ENCODE assay signal across 26 cellular contexts in the genomic region with DNA sequence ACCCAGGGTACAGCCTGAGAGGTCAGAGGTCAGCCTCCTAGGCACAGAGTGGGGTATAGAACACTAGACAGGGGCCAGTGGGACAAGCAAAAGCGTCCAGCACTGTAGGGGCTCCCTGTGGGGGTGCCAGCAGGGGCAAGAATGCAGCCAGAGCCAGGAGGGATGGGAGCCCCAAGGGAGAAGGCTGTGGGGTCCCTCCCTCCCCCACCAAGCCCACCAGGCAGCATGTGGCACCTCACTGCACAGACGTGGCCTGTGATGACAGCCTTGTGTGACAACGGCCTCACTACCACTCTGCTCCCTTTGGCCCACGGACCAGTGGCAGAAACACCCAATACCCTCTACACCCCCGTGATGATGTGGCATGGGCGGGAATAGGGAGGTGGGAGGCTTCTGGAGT.
"Had no signal": no experiment of that assay in that cellular context is flagged by ENCODE, and none has a peak within 500 bp of the region (broad histone marks: within the 10 kb centered on the region; RNA-seq: fewer than 3 reads in every experiment).

No MANE protein-coding gene starts in this region.

- H3K27me3 ChIP-seq: heart left ventricle, neural progenitor cell, pancreas, right atrium auricular region, right lobe of liver, tibial nerve, upper lobe of left lung had no signal

- H3K4me2 ChIP-seq: neural progenitor cell, smooth muscle cell had no signal

- H2AFZ ChIP-seq: neural progenitor cell had no signal

- H3K27ac ChIP-seq: heart left ventricle, left ventricle myocardium inferior, neural progenitor cell, pancreas, psoas muscle, right atrium auricular region, right lobe of liver, tibial nerve, upper lobe of left lung had no signal

- H3K4me3 ChIP-seq: heart left ventricle, left ventricle myocardium inferior, lung, neural progenitor cell, pancreas, psoas muscle, right atrium auricular region, right lobe of liver, smooth muscle cell, tibial nerve, upper lobe of left lung had no signal

- H3K4me1 ChIP-seq: neural progenitor cell had no signal

- H3K36me3 ChIP-seq: neural progenitor cell, pancreas had no signal

- DNase-seq: heart left ventricle; hypothalamus; immature natural killer cell; kidney; left colon; left ventricle myocardium inferior; mesendoderm; naive B cell; natural killer cell; nephron progenitor cell; psoas muscle; right lobe of liver; stimulated activated CD4-positive, alpha-beta T cell treated with anti-CD3 and anti-CD28 coated beads, Interleukin-1b, Interleukin-23, amount 100 ng/mL, for 48 hours; stimulated activated CD4-positive, alpha-beta T cell treated with anti-CD3 and anti-CD28 coated beads, Interleukin-2, amount 100 ng/mL, for 48 hours; stimulated activated CD4-positive, alpha-beta T cell treated with anti-CD3 and anti-CD28 coated beads, Interleukin-4, amount 100 ng/mL, for 4 hours; stimulated activated CD8-positive, alpha-beta memory T cell treated with anti-CD3 and anti-CD28 coated beads, Interleukin-4, amount 100 ng/mL, for 48 hours; stimulated activated naive CD4-positive, alpha-beta T cell treated with Interleukin-2 at 50 U/mL for 16 hours; stimulated activated naive CD8-positive, alpha-beta T cell treated with anti-CD3 and anti-CD28 coated beads, Interleukin-15, amount 100 ng/mL, for 72 hours; substantia nigra; upper lobe of left lung had no signal

- H3K9me3 ChIP-seq: heart left ventricle, left ventricle myocardium inferior, pancreas, psoas muscle, right atrium auricular region, right lobe of liver, tibial nerve, upper lobe of left lung had no signal
